Comparison of ENCODE assay signal across 2 cellular contexts in the genomic region with DNA sequence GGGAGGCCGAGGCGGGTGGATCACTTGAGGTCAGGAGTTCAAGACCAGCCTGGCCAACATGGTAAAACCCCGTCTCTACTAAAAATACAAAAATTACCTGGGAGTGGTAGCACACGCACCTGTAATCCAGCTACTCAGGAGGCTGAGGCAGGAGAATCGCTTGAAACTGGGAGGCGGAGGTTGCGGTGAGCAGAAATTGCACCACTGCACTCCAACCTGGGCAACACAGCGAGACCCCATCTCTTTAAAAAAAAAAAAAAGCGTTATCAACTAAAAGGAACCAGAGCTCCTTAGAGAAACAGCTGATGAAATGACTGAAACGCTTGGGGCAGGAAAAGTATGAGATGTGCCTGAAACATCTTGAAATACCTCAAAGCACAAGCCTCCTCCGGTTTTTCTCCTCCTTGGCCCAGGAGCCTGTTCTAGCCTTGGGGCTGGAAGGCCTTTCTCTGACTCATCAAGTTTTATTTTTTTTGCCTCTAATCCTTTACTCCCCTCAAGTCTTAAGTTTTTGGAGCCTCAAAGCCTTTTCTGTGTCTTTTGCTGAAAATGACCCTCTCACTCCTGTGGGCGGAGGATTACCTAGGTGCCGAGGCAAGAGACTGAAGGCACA.
TF ChIP-seq lines count a peak whose summit lies in the region.

No MANE protein-coding gene starts in this region.

TF ChIP-seq in SK-N-SH, 30 proteins besides CTCF, POLR2A, EP300 and RAD21 (continued from another document):
- TF ChIP-seq PBX3 (IDR thresholded peaks at IDR 0.05) (no peak), POLR2AphosphoS5 (IDR thresholded peaks at IDR 0.05; ENCODE audit: low read depth, low read length) (no peak), NFIC (IDR thresholded peaks at IDR 0.05; ENCODE audit: borderline replicate concordance) (no peak), FOXM1 (IDR thresholded peaks at IDR 0.05; ENCODE audit: low read depth) (no peak), GATA2 (CRISPR knock-in tag; IDR thresholded peaks at IDR 0.05) (no peak), SIN3A (IDR thresholded peaks at IDR 0.05; ENCODE audit: borderline replicate concordance, low read depth, low read length) (no peak), TEAD4 (IDR thresholded peaks at IDR 0.05; ENCODE audit: borderline replicate concordance, insufficient read depth) (no peak), ELF1 (IDR thresholded peaks at IDR 0.05) (no peak), USF1 (IDR thresholded peaks at IDR 0.05; ENCODE audit: borderline replicate concordance, low read depth) (no peak), TCF12 (IDR thresholded peaks at IDR 0.05) (no peak), JUND (IDR thresholded peaks at IDR 0.05) (no peak), MXI1 (IDR thresholded peaks at IDR 0.05; ENCODE audit: low read depth, low read length) (no peak)
- TF ChIP-seq, protein P1, sequence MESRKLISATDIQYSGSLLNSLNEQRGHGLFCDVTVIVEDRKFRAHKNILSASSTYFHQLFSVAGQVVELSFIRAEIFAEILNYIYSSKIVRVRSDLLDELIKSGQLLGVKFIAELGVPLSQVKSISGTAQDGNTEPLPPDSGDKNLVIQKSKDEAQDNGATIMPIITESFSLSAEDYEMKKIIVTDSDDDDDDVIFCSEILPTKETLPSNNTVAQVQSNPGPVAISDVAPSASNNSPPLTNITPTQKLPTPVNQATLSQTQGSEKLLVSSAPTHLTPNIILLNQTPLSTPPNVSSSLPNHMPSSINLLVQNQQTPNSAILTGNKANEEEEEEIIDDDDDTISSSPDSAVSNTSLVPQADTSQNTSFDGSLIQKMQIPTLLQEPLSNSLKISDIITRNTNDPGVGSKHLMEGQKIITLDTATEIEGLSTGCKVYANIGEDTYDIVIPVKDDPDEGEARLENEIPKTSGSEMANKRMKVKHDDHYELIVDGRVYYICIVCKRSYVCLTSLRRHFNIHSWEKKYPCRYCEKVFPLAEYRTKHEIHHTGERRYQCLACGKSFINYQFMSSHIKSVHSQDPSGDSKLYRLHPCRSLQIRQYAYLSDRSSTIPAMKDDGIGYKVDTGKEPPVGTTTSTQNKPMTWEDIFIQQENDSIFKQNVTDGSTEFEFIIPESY (IDR thresholded peaks at IDR 0.05; ENCODE audit: borderline replicate concordance, low read depth) = no peak

TF ChIP-seq in SK-N-SH treated with all-trans-retinoic acid at 6 μM for 48 hours, 23 proteins besides CTCF, POLR2A, EP300 and RAD21 (continued from another document):
- TF ChIP-seq, protein P2, sequence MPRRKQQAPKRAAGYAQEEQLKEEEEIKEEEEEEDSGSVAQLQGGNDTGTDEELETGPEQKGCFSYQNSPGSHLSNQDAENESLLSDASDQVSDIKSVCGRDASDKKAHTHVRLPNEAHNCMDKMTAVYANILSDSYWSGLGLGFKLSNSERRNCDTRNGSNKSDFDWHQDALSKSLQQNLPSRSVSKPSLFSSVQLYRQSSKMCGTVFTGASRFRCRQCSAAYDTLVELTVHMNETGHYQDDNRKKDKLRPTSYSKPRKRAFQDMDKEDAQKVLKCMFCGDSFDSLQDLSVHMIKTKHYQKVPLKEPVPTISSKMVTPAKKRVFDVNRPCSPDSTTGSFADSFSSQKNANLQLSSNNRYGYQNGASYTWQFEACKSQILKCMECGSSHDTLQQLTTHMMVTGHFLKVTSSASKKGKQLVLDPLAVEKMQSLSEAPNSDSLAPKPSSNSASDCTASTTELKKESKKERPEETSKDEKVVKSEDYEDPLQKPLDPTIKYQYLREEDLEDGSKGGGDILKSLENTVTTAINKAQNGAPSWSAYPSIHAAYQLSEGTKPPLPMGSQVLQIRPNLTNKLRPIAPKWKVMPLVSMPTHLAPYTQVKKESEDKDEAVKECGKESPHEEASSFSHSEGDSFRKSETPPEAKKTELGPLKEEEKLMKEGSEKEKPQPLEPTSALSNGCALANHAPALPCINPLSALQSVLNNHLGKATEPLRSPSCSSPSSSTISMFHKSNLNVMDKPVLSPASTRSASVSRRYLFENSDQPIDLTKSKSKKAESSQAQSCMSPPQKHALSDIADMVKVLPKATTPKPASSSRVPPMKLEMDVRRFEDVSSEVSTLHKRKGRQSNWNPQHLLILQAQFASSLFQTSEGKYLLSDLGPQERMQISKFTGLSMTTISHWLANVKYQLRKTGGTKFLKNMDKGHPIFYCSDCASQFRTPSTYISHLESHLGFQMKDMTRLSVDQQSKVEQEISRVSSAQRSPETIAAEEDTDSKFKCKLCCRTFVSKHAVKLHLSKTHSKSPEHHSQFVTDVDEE (CRISPR knock-in tag; IDR thresholded peaks at IDR 0.05) = no peak
- no peak for TF ChIP-seq ZNF70 (CRISPR knock-in tag; IDR thresholded peaks at IDR 0.05)
- no peak for TF ChIP-seq ISL1 (CRISPR knock-in tag; IDR thresholded peaks at IDR 0.05)
- TF ChIP-seq CSRNP3 (CRISPR knock-in tag; IDR thresholded peaks at IDR 0.05) = no peak
- TF ChIP-seq, protein P3, sequence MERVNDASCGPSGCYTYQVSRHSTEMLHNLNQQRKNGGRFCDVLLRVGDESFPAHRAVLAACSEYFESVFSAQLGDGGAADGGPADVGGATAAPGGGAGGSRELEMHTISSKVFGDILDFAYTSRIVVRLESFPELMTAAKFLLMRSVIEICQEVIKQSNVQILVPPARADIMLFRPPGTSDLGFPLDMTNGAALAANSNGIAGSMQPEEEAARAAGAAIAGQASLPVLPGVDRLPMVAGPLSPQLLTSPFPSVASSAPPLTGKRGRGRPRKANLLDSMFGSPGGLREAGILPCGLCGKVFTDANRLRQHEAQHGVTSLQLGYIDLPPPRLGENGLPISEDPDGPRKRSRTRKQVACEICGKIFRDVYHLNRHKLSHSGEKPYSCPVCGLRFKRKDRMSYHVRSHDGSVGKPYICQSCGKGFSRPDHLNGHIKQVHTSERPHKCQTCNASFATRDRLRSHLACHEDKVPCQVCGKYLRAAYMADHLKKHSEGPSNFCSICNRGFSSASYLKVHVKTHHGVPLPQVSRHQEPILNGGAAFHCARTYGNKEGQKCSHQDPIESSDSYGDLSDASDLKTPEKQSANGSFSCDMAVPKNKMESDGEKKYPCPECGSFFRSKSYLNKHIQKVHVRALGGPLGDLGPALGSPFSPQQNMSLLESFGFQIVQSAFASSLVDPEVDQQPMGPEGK (CRISPR knock-in tag; IDR thresholded peaks at IDR 0.05; ENCODE audit: borderline replicate concordance) = no peak
- TF ChIP-seq TOX (CRISPR knock-in tag; IDR thresholded peaks at IDR 0.05; ENCODE audit: borderline replicate concordance) = no peak
TF ChIP-seq in SK-N-SH treated with all-trans-retinoic acid at 6 μM for 48 hours: peak in this region for 0.
